Comparison of ENCODE assay signal across 8 cellular contexts in genomic region chr12:116194935-116195431, GRCh38.
A peak's percentile ranks its signal among the peaks of the same experiment; 100 is the strongest.
DNase-seq lines count a peak whose midpoint lies in the region; ATAC-seq and TF ChIP-seq lines count a peak whose summit lies in the region.

No MANE protein-coding gene starts in this region.

- H3K27ac Mint-ChIP-seq in activated naive CD4-positive, alpha-beta T cell treated with anti-CD3 and anti-CD28 coated beads for 36 hours: no peak overlapping the region

- H3K4me3 ChIP-seq in NB4 (ENCODE audit: low read depth, low read length): no peak overlapping the region

- no peak for TF ChIP-seq POLR2A in NB4 (IDR thresholded peaks at IDR 0.05; ENCODE audit: extremely low read depth, insufficient read length)

- peak; percentile 75 for ATAC-seq in GM21737 (IDR thresholded peaks at IDR 0.05; ENCODE audit: unreplicated experiment)

- peaks cover 1% of the 10 kb centered on the region for H3K36me3 Mint-ChIP-seq in activated naive CD4-positive, alpha-beta T cell treated with anti-CD3 and anti-CD28 coated beads for 36 hours (ENCODE audit: low read depth)

- TF ChIP-seq CTCF in GM12873 (IDR thresholded peaks at IDR 0.05; ENCODE audit: insufficient read depth, low read depth, low read length, missing control alignments) (peak; percentile 5), NB4 (IDR thresholded peaks at IDR 0.05; ENCODE audit: low read depth, low read length) (no peak)

- no peak overlapping the region for H3K4me3 Mint-ChIP-seq in activated naive CD4-positive, alpha-beta T cell treated with anti-CD3 and anti-CD28 coated beads for 36 hours

- intact Hi-C loops in activated naive CD4-positive, alpha-beta T cell treated with anti-CD3 and anti-CD28 coated beads for 36 hours (cut with micrococcal nuclease): loop anchor here (1.0 to 5.0 kb wide), 5 partner anchors 54 to 477 kb away; no protein-coding TSS in a partner anchor

- H3K4me1 Mint-ChIP-seq in activated naive CD4-positive, alpha-beta T cell treated with anti-CD3 and anti-CD28 coated beads for 36 hours (ENCODE audit: low read depth): peaks cover 53% of the 10 kb centered on the region

- H3K27me3 Mint-ChIP-seq in activated naive CD4-positive, alpha-beta T cell treated with anti-CD3 and anti-CD28 coated beads for 36 hours (ENCODE audit: low read depth): no peaks in the 10 kb centered on the region

- DNase-seq in NB4 (ENCODE audit: low read depth) (peak; percentile 38), NCI-H2029 (lab: John Stamatoyannopoulos, UW) (no peak), NCI-H524 treated with DMSO at 0.1 percent for 48 hours (lab: John Stamatoyannopoulos, UW) (no peak), COLO829 (ENCODE audit: low spot score) (no peak)
- peak; percentile 87 for DNase-seq in activated naive CD4-positive, alpha-beta T cell treated with anti-CD3 and anti-CD28 coated beads for 36 hours
- DNase-seq in stimulated activated CD8-positive, alpha-beta memory T cell treated with anti-CD3 and anti-CD28 coated beads, Interleukin-15, amount 100 ng/mL, for 48 hours (ENCODE audit: low read depth in 2 of 2): peak; percentile 43 to 49

- CTCF ChIA-PET in activated naive CD4-positive, alpha-beta T cell treated with anti-CD3 and anti-CD28 coated beads for 36 hours (lab: Charles Lee): interaction anchor here (0.6 to 3.2 kb wide), 11 partner anchors 10 to 198 kb away, joined by 3 to 12 read pairs (median 4); no protein-coding TSS in a partner anchor

- H3K9me3 Mint-ChIP-seq in activated naive CD4-positive, alpha-beta T cell treated with anti-CD3 and anti-CD28 coated beads for 36 hours: no peaks in the 10 kb centered on the region

Comparison
In these comparisons a context has a peak if more than half of its experiments do, and no peak if none do; other contexts are left out.
1. DNase-seq: peak in NB4 (single experiment), activated naive CD4-positive, alpha-beta T cell treated with anti-CD3 and anti-CD28 coated beads for 36 hours (single experiment) and stimulated activated CD8-positive, alpha-beta memory T cell treated with anti-CD3 and anti-CD28 coated beads, Interleukin-15, amount 100 ng/mL, for 48 hours (2 of 2); none in NCI-H2029 (single experiment), NCI-H524 treated with DMSO at 0.1 percent for 48 hours (single experiment) and COLO829 (single experiment).